Comparison of ENCODE assay signal across 22 cellular contexts in the genomic region with DNA sequence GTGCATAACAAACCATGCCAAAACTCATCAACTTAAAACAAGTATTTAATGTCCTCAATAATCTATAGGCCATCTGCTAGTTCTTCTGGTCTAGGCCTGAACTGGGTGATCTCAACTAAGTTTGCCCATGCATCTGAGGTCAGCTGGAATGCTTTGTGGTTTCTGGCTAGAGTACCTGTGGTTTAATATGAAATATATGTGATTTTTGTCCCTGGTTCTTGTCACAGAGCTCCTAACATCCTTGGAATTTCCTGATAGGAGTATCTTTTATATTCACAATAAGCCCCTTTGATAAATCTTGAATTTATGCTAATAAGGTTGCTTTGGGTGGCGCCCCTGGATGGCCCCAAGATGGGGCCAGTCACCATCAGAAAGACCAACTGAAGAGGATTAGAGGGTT.
"Had no signal": no experiment of that assay in that cellular context is flagged by ENCODE, and none has a peak within 500 bp of the region (broad histone marks: within the 10 kb centered on the region; RNA-seq: fewer than 3 reads in every experiment).

No MANE protein-coding gene starts in this region.

- H3K27me3 Mint-ChIP-seq: activated CD8-positive, alpha-beta memory T cell treated with anti-CD3 and anti-CD28 coated beads, Interleukin-2, amount 10 ng/mL, durations not matched to agents 7 days and 5 days; central memory CD8-positive, alpha-beta T cell; natural killer cell treated with Interleukin-12 subunit alpha and Interleukin-12 subunit beta and Interleukin-15 and Interleukin-18, amount 100 ng/mL, for 72 hours; stimulated activated naive B cell treated with anti-CD40 and anti-IgM and Interleukin-4, amounts not matched to agents 10 μg/mL and 1 μg/mL and 100 μg/mL, for 72 hours had no signal

- H3K36me3 Mint-ChIP-seq: activated CD8-positive, alpha-beta memory T cell treated with anti-CD3 and anti-CD28 coated beads, Interleukin-2, amount 10 ng/mL, durations not matched to agents 7 days and 5 days; natural killer cell treated with Interleukin-12 subunit alpha and Interleukin-12 subunit beta and Interleukin-15 and Interleukin-18, amount 100 ng/mL, for 72 hours; stimulated activated naive B cell treated with anti-CD40 and anti-IgM and Interleukin-4, amounts not matched to agents 10 μg/mL and 1 μg/mL and 100 μg/mL, for 72 hours had no signal

- ATAC-seq: activated CD8-positive, alpha-beta memory T cell treated with anti-CD3 and anti-CD28 coated beads, Interleukin-2, amount 10 ng/mL, durations not matched to agents 7 days and 5 days; foreskin keratinocyte; left ventricle myocardium superior; natural killer cell treated with Interleukin-12 subunit alpha and Interleukin-12 subunit beta and Interleukin-15 and Interleukin-18, amount 100 ng/mL, for 72 hours; stimulated activated naive B cell treated with anti-CD40 and anti-IgM and Interleukin-4, amounts not matched to agents 10 μg/mL and 1 μg/mL and 100 μg/mL, for 72 hours had no signal

- H3K4me3 ChIP-seq: esophagus squamous epithelium, right atrium auricular region, skin epidermis, thyroid gland had no signal

- H3K9me3 Mint-ChIP-seq: central memory CD8-positive, alpha-beta T cell had no signal

- H3K27me3 ChIP-seq: brain microvascular endothelial cell, esophagus squamous epithelium, foreskin keratinocyte, right atrium auricular region, thyroid gland had no signal

- H3K4me3 Mint-ChIP-seq: activated CD8-positive, alpha-beta memory T cell treated with anti-CD3 and anti-CD28 coated beads, Interleukin-2, amount 10 ng/mL, durations not matched to agents 7 days and 5 days; central memory CD8-positive, alpha-beta T cell; natural killer cell treated with Interleukin-12 subunit alpha and Interleukin-12 subunit beta and Interleukin-15 and Interleukin-18, amount 100 ng/mL, for 72 hours; stimulated activated naive B cell treated with anti-CD40 and anti-IgM and Interleukin-4, amounts not matched to agents 10 μg/mL and 1 μg/mL and 100 μg/mL, for 72 hours had no signal

- H3K27ac Mint-ChIP-seq: activated CD8-positive, alpha-beta memory T cell treated with anti-CD3 and anti-CD28 coated beads, Interleukin-2, amount 10 ng/mL, durations not matched to agents 7 days and 5 days; natural killer cell treated with Interleukin-12 subunit alpha and Interleukin-12 subunit beta and Interleukin-15 and Interleukin-18, amount 100 ng/mL, for 72 hours; stimulated activated naive B cell treated with anti-CD40 and anti-IgM and Interleukin-4, amounts not matched to agents 10 μg/mL and 1 μg/mL and 100 μg/mL, for 72 hours had no signal

- H3K27ac ChIP-seq: brain microvascular endothelial cell, esophagus squamous epithelium, foreskin keratinocyte, right atrium auricular region, skin epidermis, thyroid gland had no signal

- H3K4me1 ChIP-seq: esophagus squamous epithelium, foreskin keratinocyte, right atrium auricular region, thyroid gland had no signal

- DNase-seq: activated CD4-positive, alpha-beta T cell treated with anti-CD3 and anti-CD28 coated beads, Interleukin-2, amount 50 U/mL, for 4 hours; activated CD4-positive, CD25-positive, alpha-beta regulatory T cell treated with anti-CD3 and anti-CD28 coated beads, Interleukin-2, amount 50 U/mL, for 72 hours; activated CD8-positive, alpha-beta memory T cell treated with anti-CD3 and anti-CD28 coated beads, Interleukin-2, amount 10 ng/mL, durations not matched to agents 7 days and 5 days; activated naive CD4-positive, alpha-beta T cell treated with anti-CD3 and anti-CD28 coated beads, Interleukin-2, amount 50 U/mL, for 16 hours; activated T-cell treated with anti-CD3 and anti-CD28 coated beads, Interleukin-2, amount 50 U/mL, for 1 hour; brain microvascular endothelial cell; cortex of kidney; effector CD8-positive, alpha-beta T cell; esophagus squamous epithelium; foreskin keratinocyte; left ventricle myocardium superior; mesenchymal stem cell; nucleus accumbens; stimulated activated CD4-positive, alpha-beta T cell treated with anti-CD3 and anti-CD28 coated beads, Interleukin-15, amount 100 ng/mL, for 24 hours; stimulated activated CD4-positive, alpha-beta T cell treated with anti-CD3 and anti-CD28 coated beads, Interleukin-4, amount 100 ng/mL, for 1 hour; stimulated activated naive B cell treated with anti-CD40 and anti-IgM and Interleukin-4, amounts not matched to agents 10 μg/mL and 1 μg/mL and 100 μg/mL, for 72 hours; T1000; thyroid gland had no signal

- H3K36me3 ChIP-seq: brain microvascular endothelial cell, esophagus squamous epithelium, right atrium auricular region, thyroid gland had no signal

- H3K4me1 Mint-ChIP-seq: activated CD8-positive, alpha-beta memory T cell treated with anti-CD3 and anti-CD28 coated beads, Interleukin-2, amount 10 ng/mL, durations not matched to agents 7 days and 5 days; central memory CD8-positive, alpha-beta T cell; stimulated activated naive B cell treated with anti-CD40 and anti-IgM and Interleukin-4, amounts not matched to agents 10 μg/mL and 1 μg/mL and 100 μg/mL, for 72 hours had no signal
